Comparison of ENCODE assay signal across 7 cellular contexts in genomic region chr11:69637956-69638871, GRCh38. TPM values are rescaled to one million over a fixed set of nuclear protein-coding genes. Genes with fewer than 3 reads are reported as not detected.
A peak's percentile ranks its signal among the peaks of the same experiment; 100 is the strongest.
DNase-seq lines count a peak whose midpoint lies in the region; ATAC-seq lines count a peak whose summit lies in the region.

No MANE protein-coding gene starts in this region.

- 1 to 2% methylated on average over 71 to 76 of the region's 76 CpGs for WGBS in esophagus, 2 donors

- no peaks in the 10 kb centered on the region for H3K9me3 ChIP-seq in esophagus (ENCODE audit: control insufficient read depth in 2 of 2, insufficient read depth in 1 of 2, low read depth in 1 of 2, low read length in 1 of 2)

- peak overlapping the region; percentile 43 to 54 for H3K4me3 ChIP-seq in esophagus (ENCODE audit: low read depth in 1 of 2, low read length in 2 of 2)

- DNase-seq in HCEC 1CT: peak; percentile 54
- peak; percentile 76 for DNase-seq in RPMI7951 (ENCODE audit: low read depth)
- DNase-seq in myocyte (ENCODE audit: low read depth): peak; percentile 64
- DNase-seq in dedifferentiated amniotic fluid mesenchymal stem cell (ENCODE audit: extremely low spot score): no peak
- DNase-seq in GDM1 (lab: John Stamatoyannopoulos, UW): no peak

- H3K27me3 ChIP-seq in esophagus (ENCODE audit: control insufficient read depth in 1 of 2, insufficient read depth in 2 of 2, low read length in 2 of 2): no peaks in the 10 kb centered on the region

- H3K36me3 ChIP-seq in esophagus (ENCODE audit: control insufficient read depth in 2 of 2, insufficient read depth in 2 of 2, low read length in 1 of 2): no peaks in the 10 kb centered on the region

- no peak for ATAC-seq in HG03457 (IDR thresholded peaks at IDR 0.05; ENCODE audit: unreplicated experiment)

- H3K27ac ChIP-seq in esophagus (ENCODE audit: low read depth in 2 of 2, low read length in 1 of 2): peak overlapping the region; percentile 84 to 89

- peaks cover 11 to 20% of the 10 kb centered on the region in 2 donors for H3K4me1 ChIP-seq in esophagus (ENCODE audit: control insufficient read depth in 2 of 2, insufficient read depth in 2 of 2, low read length in 1 of 2)

RNA-seq across cellular contexts. Expression of gene CCND1, which starts 2.7 kb away (rescaled TPM):
- total RNA-seq in RPMI7951 (2014; rRNA removed; shearing (Covaris generic)): 173 and 194 TPM in 2 replicates
- polyA plus RNA-seq in esophagus: 10 to 100 TPM; 45.1 to 48.5 TPM
- total RNA-seq in myocyte: 107 and 133 TPM in 2 replicates
- 292 TPM for polyA plus RNA-seq in myocyte (2012)

RNA-seq across cellular contexts. Expression of gene LTO1, which starts 36.9 kb away (rescaled TPM):
- total RNA-seq in RPMI7951 (2014; rRNA removed; shearing (Covaris generic)): 17.4 and 21.4 TPM in 2 replicates
- 10 to 100 TPM; 15.0 to 22.9 TPM for polyA plus RNA-seq in esophagus
- 13.4 and 23.7 TPM in 2 replicates for total RNA-seq in myocyte
- 23.3 TPM for polyA plus RNA-seq in myocyte (2012)

Comparison
In these comparisons a context has a peak if more than half of its experiments do, and no peak if none do; other contexts are left out.
1. DNase-seq: peak in HCEC 1CT (single experiment), RPMI7951 (single experiment) and myocyte (single experiment); none in dedifferentiated amniotic fluid mesenchymal stem cell (single experiment) and GDM1 (single experiment).